In the genomic region with DNA sequence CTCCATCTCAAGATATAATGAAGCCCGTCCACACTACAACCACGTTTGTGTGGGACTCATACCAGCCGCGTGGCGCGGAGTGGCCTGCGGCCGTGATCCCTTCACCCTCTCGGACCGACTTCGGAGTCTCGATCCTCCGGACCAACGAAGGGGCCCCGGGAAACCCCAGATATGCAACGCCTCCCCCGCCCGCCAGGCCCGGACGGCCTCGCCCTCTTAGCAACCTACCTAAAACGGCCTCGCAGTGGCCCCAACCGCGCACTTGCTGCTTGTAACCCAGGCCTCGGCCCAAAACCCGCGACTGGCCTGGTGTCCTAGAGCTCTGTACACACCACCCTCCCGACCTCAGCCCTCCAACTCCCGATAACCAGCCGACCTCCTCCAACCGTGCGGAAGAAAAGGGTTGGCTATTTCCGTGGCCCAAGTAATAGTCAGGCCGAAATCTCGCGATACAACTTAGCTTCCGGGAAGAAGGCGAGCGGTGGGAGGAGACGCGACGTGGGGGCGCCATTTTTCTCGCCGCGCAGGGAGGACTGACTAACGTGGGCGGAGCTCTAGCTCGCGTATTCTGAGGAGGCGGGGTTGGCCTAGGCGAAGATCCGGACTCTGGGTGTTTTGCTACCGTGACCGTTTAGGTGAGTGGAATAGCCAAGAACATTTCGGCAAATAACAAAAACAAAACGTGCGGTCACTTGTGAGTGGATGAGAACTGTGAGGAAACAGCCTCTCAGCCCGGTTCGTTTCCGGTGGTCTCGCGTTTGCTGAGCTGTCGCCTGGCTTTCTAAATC, we compare ENCODE assay signal across 8 cellular contexts. TPM values are rescaled to one million over a fixed set of nuclear protein-coding genes. Genes with fewer than 3 reads are reported as not detected.
DNase-seq lines count a peak whose midpoint lies in the region; ATAC-seq and TF ChIP-seq lines count a peak whose summit lies in the region.

Gene C11orf54, plus strand, starts transcription at position 579 of the 788 bp plus-strand sequence. CDS start 5,722 bp downstream, outside the sequence.
A gene with protein sequence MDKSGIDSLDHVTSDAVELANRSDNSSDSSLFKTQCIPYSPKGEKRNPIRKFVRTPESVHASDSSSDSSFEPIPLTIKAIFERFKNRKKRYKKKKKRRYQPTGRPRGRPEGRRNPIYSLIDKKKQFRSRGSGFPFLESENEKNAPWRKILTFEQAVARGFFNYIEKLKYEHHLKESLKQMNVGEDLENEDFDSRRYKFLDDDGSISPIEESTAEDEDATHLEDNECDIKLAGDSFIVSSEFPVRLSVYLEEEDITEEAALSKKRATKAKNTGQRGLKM (minus strand): TSS at position 402 of the 788 bp plus-strand sequence. CDS start 2,191 bp downstream, outside the sequence.

- H3K4me1 ChIP-seq in OCI-LY7 (ENCODE audit: insufficient read depth, low read length, poor library complexity, severe bottlenecking) = peaks cover 34% of the 10 kb centered on the region
- H3K4me1 ChIP-seq in mononuclear cell (ENCODE audit: insufficient read depth, low read length) = peaks cover 32% of the 10 kb centered on the region

- H3K9me2 ChIP-seq in OCI-LY7 (ENCODE audit: insufficient read depth, low read length) = no peaks in the 10 kb centered on the region

- peak; percentile 82 for ATAC-seq in GM21526 (IDR thresholded peaks at IDR 0.05; ENCODE audit: low FRiP score, unreplicated experiment)

- peak within 1 kb of the TSS; percentile 78; the same call in 1 of the 2 replicates for H2AFZ ChIP-seq in OCI-LY7 (ENCODE audit: low read length)

- peaks cover 38% of the 10 kb centered on the region for H4K20me1 ChIP-seq in OCI-LY7 (ENCODE audit: insufficient read depth, low read length)

- H3K36me3 ChIP-seq in OCI-LY7 (ENCODE audit: insufficient read depth, low read length) = peaks cover 63% of the 10 kb centered on the region

- H3K9me3 ChIP-seq in OCI-LY7 (ENCODE audit: low read length) (no peaks in the 10 kb centered on the region), mononuclear cell (ENCODE audit: low read depth, low read length) (no peaks in the 10 kb centered on the region)

- no peaks in the 10 kb centered on the region for H3K27me3 ChIP-seq in mononuclear cell (ENCODE audit: insufficient read depth, low read length)

- BruUV-seq in OCI-LY7 (replicated peaks; lab: Mats Ljungman, UMichigan) = TSS peak; percentile 60

- CTCF ChIA-PET in OCI-LY7 (lab: Charles Lee; ENCODE audit: unreplicated experiment) = interaction anchor here (0.6 to 1.3 kb wide), 3 partner anchors 43 to 252 kb away, joined by 3 to 5 read pairs (median 3); partner anchors contain the start of gene MED17

- DNase-seq in DMS 273 (lab: John Stamatoyannopoulos, UW; ENCODE audit: unreplicated experiment) (peak; percentile 98), HuH-7.5 (ENCODE audit: low spot score) (peak; percentile 73), OCI-LY7 (ENCODE audit: low spot score) (peak; percentile 98), activated T-cell treated with anti-CD3 and anti-CD28 coated beads for 1 hour (ENCODE audit: low read depth) (peak; percentile 91), epidermal melanocyte (ENCODE audit: insufficient read length, low spot score) (peak; percentile 81)
- DNase-seq in stimulated activated CD8-positive, alpha-beta memory T cell treated with anti-CD3 and anti-CD28 coated beads, Interleukin-4, amount 100 ng/mL, for 1 hour (ENCODE audit: low read depth in 2 of 2, low spot score in 1 of 2) = peak; percentile 92 to 93

- POLR2A ChIA-PET in OCI-LY7 (lab: Charles Lee) = interaction anchor here (0.6 to 3.7 kb wide), 25 partner anchors 8 to 856 kb away, joined by 3 to 49 read pairs (median 4); partner anchors contain the start of genes MED17 and PANX1

- H3K4me3 ChIP-seq in OCI-LY7 (ENCODE audit: low read depth, low read length, poor library complexity, severe bottlenecking) (peak within 1 kb of the TSS; percentile 96), mononuclear cell (ENCODE audit: low read length) (peak within 1 kb of the TSS; percentile 78)

- peak within 1 kb of the TSS; percentile 87 for H3K4me2 ChIP-seq in OCI-LY7 (ENCODE audit: low read length)

- intact Hi-C loops in OCI-LY7 (cut with micrococcal nuclease; ENCODE audit: unreplicated experiment) = loop anchor here (1.0 to 5.0 kb wide), 2 partner anchors 43 to 199 kb away; partner anchors contain the start of genes MED17 and SMCO4

- TF ChIP-seq CTCF in OCI-LY7 (conservative IDR thresholded peaks at IDR 0.05; ENCODE audit: low read length) = no peak

- H3K79me2 ChIP-seq in OCI-LY7 (ENCODE audit: insufficient read depth, low read depth, low read length) = peaks cover 72% of the 10 kb centered on the region

- H3K27ac ChIP-seq in OCI-LY7 (ENCODE audit: low read depth, low read length, poor library complexity, severe bottlenecking) = peak within 1 kb of the TSS; percentile 78

RNA-seq across cellular contexts. Expression of gene C11orf54, which starts in this region (rescaled TPM):
- 25.8 and 29.5 TPM in 2 replicates for total RNA-seq in OCI-LY7 (2014; rRNA removed; shearing (Covaris generic))
- total RNA-seq in OCI-LY7 (2022) (35.5 and 42.7 TPM in 2 replicates), mononuclear cell (9.8 TPM)

RNA-seq across cellular contexts. Expression of the second gene that starts in this region (rescaled TPM):
- 201 and 206 TPM in 2 replicates for total RNA-seq in OCI-LY7 (2014; rRNA removed; shearing (Covaris generic))
- total RNA-seq in OCI-LY7 (2022) = 276 and 285 TPM in 2 replicates
- 229 TPM for total RNA-seq in mononuclear cell

Comparison
In these comparisons a context has a peak if more than half of its experiments do, and no peak if none do; other contexts are left out.
1. Peak in every context shown above with its lines: DNase-seq, ATAC-seq, H3K4me3 ChIP-seq and H3K27ac ChIP-seq.